ENCODE assay signal across 1 cellular context in genomic region chrX:49042581-49043219, GRCh38.
TF ChIP-seq lines count a peak whose summit lies in the region.

No MANE protein-coding gene starts in this region.

TF ChIP-seq in endothelial cell of umbilical vein, 7 proteins besides CTCF, POLR2A, EP300 and RAD21 (continued from another document):
- TF ChIP-seq EZH2 (IDR thresholded peaks at IDR 0.05; ENCODE audit: borderline replicate concordance, low read depth, low read length, severe bottlenecking) (no peak), JUN (IDR thresholded peaks at IDR 0.05; ENCODE audit: borderline replicate concordance, insufficient read depth, insufficient read length, low read depth) (no peak)
TF ChIP-seq in endothelial cell of umbilical vein: peak in this region for 0.
